In the genomic region with DNA sequence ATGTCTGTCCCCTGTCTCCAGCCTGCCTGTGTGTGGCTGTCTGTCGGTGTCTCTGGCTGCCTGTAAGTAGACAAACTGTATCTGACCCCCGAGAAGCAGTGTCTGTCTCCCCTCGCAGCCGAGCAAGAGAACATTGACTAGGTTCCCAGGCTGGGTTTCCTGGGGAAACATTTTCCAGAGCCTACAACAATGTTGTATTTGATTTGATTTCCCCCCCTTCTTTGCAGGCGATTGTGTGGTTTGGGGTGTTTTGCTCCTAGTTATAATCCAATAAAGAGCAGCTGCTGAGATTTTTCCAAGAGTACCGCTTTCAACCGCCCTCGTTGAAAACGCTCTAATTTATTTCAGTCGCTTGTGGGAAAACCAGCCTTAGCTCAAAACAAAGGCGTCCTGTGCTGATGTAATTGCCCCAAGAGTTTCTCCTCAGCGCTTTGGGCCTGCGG, we compare ENCODE assay signal across 34 cellular contexts.
DNase-seq lines count a peak whose midpoint lies in the region; ATAC-seq, FAIRE-seq and TF ChIP-seq lines count a peak whose summit lies in the region.
"Had no signal": no experiment of that assay in that cellular context is flagged by ENCODE, and none has a peak within 500 bp of the region (broad histone marks: within the 10 kb centered on the region; RNA-seq: fewer than 3 reads in every experiment).

No MANE protein-coding gene starts in this region.

- H3F3A ChIP-seq in smooth muscle cell (ENCODE audit: low read depth), result no peaks in the 10 kb centered on the region

- H3K36me3 ChIP-seq in SJCRH30 (no peaks in the 10 kb centered on the region), smooth muscle cell (ENCODE audit: low read depth) (no peaks in the 10 kb centered on the region)
- H3K36me3 ChIP-seq: esophagus muscularis mucosa, pancreas, right atrium auricular region, spleen had no signal

- no peaks in the 10 kb centered on the region for H3K79me2 ChIP-seq in smooth muscle cell (ENCODE audit: low read depth)
- H3K79me2 ChIP-seq: hepatocyte had no signal

- H3K4me3 ChIP-seq in SJCRH30, result peak overlapping the region; percentile 20
- H3K4me3 ChIP-seq in smooth muscle cell, result no peak overlapping the region
- H3K4me3 ChIP-seq: esophagus muscularis mucosa, hepatocyte, lung, mucosa of descending colon, pancreas, right atrium auricular region, spleen, testis had no signal

- peaks cover 31% of the 10 kb centered on the region for H3K4me1 ChIP-seq in SJCRH30
- peaks cover 2% of the 10 kb centered on the region for H3K4me1 ChIP-seq in smooth muscle cell (ENCODE audit: low read depth)
- H3K4me1 ChIP-seq: pancreas had no signal

- H3K27ac ChIP-seq in SJCRH30 (peak overlapping the region; percentile 83), caudate nucleus (ENCODE audit: low read depth, low read length) (peak overlapping the region; percentile 19), smooth muscle cell (ENCODE audit: low read depth) (no peak overlapping the region)
- H3K27ac ChIP-seq: esophagus muscularis mucosa, hepatocyte, pancreas, right atrium auricular region, spleen, testis had no signal

- H3K9ac ChIP-seq in smooth muscle cell (ENCODE audit: low read depth), result no peak overlapping the region

- no peak for FAIRE-seq in GM12892 (lab: Jason Lieb, UNC)
- FAIRE-seq: frontal cortex, G401.6, HTR-8/SVneo, pancreas had no signal

- TF ChIP-seq CTCF in smooth muscle cell (IDR thresholded peaks at IDR 0.05; ENCODE audit: borderline replicate concordance, insufficient read depth, poor library complexity, severe bottlenecking), result no peak

- H4K20me1 ChIP-seq in smooth muscle cell (ENCODE audit: low read depth), result no peaks in the 10 kb centered on the region

- H3K4me2 ChIP-seq in smooth muscle cell, result no peak overlapping the region
- H3K4me2 ChIP-seq: hepatocyte had no signal

- 86% methylated on average over 13 of the region's 13 CpGs for WGBS in smooth muscle cell (ENCODE audit: low lambda C conversion rate)

- TF ChIP-seq POLR2A in GM12892 (IDR thresholded peaks at IDR 0.05; ENCODE audit: low read depth, low read length), result no peak

- no peaks in the 10 kb centered on the region for H3K27me3 ChIP-seq in SJCRH30
- no peaks in the 10 kb centered on the region for H3K27me3 ChIP-seq in smooth muscle cell (ENCODE audit: low read depth)
- H3K27me3 ChIP-seq: hepatocyte, pancreas, right atrium auricular region, testis had no signal

- no peak for ATAC-seq in HG02885 (IDR thresholded peaks at IDR 0.05; ENCODE audit: poor library complexity, unreplicated experiment)
- ATAC-seq in HG03196 (IDR thresholded peaks at IDR 0.05; ENCODE audit: unreplicated experiment), result no peak
- ATAC-seq: activated naive CD4-positive, alpha-beta T cell treated with anti-CD3 and anti-CD28 coated beads, Interleukin-2, amount 50 U/mL, for 72 hours; mucosa of descending colon; natural killer cell; pancreas; stimulated activated naive CD8-positive, alpha-beta T cell treated with anti-CD3 and anti-CD28 coated beads, Interleukin-15, Interleukin-2, amounts not matched to agents 100 U/mL and 50 U/mL, for 24 hours had no signal

- no peak overlapping the region for H2AFZ ChIP-seq in smooth muscle cell (ENCODE audit: low read depth)
- H2AFZ ChIP-seq: hepatocyte had no signal

- DNase-seq in SJCRH30 (peak; percentile 71 to 88), caudate nucleus (lab: John Stamatoyannopoulos, UW) (peak in 26 of 61 donors; percentile 3 to 77 (median 38)), inferior parietal cortex (ENCODE audit: extremely low spot score) (peak; percentile 33), putamen (ENCODE audit: low spot score) (peak; percentile 58), smooth muscle cell (lab: John Stamatoyannopoulos, UW; ENCODE audit: unreplicated experiment) (no peak), GM12892 (ENCODE audit: insufficient read length) (no peak)
- DNase-seq: activated CD4-positive, alpha-beta T cell treated with anti-CD3 and anti-CD28 coated beads for 48 hours; activated effector memory CD4-positive, alpha-beta T cell treated with Interleukin-2 at 50 U/mL for 16 hours; activated T-cell treated with anti-CD3 and anti-CD28 coated beads, Interleukin-2, amount 50 U/mL, for 1 hour; Caco-2; central memory CD4-positive, alpha-beta T cell; dermis blood vessel endothelial cell; mucosa of descending colon; natural killer cell; NCI-H2029 treated with DMSO at 0.1 percent for 48 hours; NCI-H345; pancreas; SIG-M5; spleen; stimulated activated CD4-positive, alpha-beta T cell treated with anti-CD3 and anti-CD28 coated beads, Interleukin-2, amount 100 ng/mL, for 24 hours; stimulated activated naive CD8-positive, alpha-beta T cell treated with anti-CD3 and anti-CD28 coated beads, Interleukin-15, Interleukin-2, amounts not matched to agents 100 U/mL and 50 U/mL, for 24 hours; SW 1271; T-helper 9 cell; testis had no signal

- H3K9me3 ChIP-seq in SJCRH30 (replicated peaks) (no peaks in the 10 kb centered on the region), smooth muscle cell (replicated peaks; ENCODE audit: low read depth) (no peaks in the 10 kb centered on the region)
- H3K9me3 ChIP-seq: Caco-2, esophagus muscularis mucosa, mucosa of descending colon, pancreas, right atrium auricular region, spleen, testis had no signal

Comparison
In these comparisons a context has a peak if more than half of its experiments do, and no peak if none do; other contexts are left out.
1. DNase-seq: peak in SJCRH30 (2 of 2), inferior parietal cortex (single experiment) and putamen (single experiment); none in smooth muscle cell (single experiment) and GM12892 (single experiment).